16 cellular contexts compared by ENCODE assay signal in genomic region chr6:108799791-108800190, GRCh38.
"Had no signal": no experiment of that assay in that cellular context is flagged by ENCODE, and none has a peak within 500 bp of the region (broad histone marks: within the 10 kb centered on the region; RNA-seq: fewer than 3 reads in every experiment).

No MANE protein-coding gene starts in this region.

- H3K27ac ChIP-seq: breast epithelium, foreskin keratinocyte, right lobe of liver, upper lobe of right lung had no signal

- ATAC-seq: effector memory CD8-positive, alpha-beta T cell; foreskin keratinocyte; natural killer cell treated with Interleukin-12 subunit alpha and Interleukin-12 subunit beta and Interleukin-15 and Interleukin-18, amount 100 ng/mL, for 72 hours; right lobe of liver; upper lobe of right lung had no signal

- DNase-seq: activated B cell treated with CpG ODN at 0.5 μM for 24 hours; activated CD4-positive, alpha-beta T cell treated with anti-CD3 and anti-CD28 coated beads, Interleukin-2, amount 10 ng/mL, durations not matched to agents 24 days and 14 days; activated CD8-positive, alpha-beta memory T cell treated with anti-CD3 and anti-CD28 coated beads for 24 hours; activated naive CD4-positive, alpha-beta T cell; aorta; effector memory CD8-positive, alpha-beta T cell; foreskin keratinocyte; kidney glomerular epithelial cell; left ventricle myocardium superior; mesendoderm; right lobe of liver; upper lobe of right lung had no signal

- H3K27ac Mint-ChIP-seq: activated B cell treated with CpG ODN at 0.5 μM for 24 hours; activated CD4-positive, alpha-beta T cell treated with anti-CD3 and anti-CD28 coated beads, Interleukin-2, amount 10 ng/mL, durations not matched to agents 24 days and 14 days; dendritic cell treated with granulocyte-macrophage colony-stimulating factor and Interleukin-4, amounts not matched to agents 40 ng/mL and 50 ng/mL, for 4 days; natural killer cell treated with Interleukin-12 subunit alpha and Interleukin-12 subunit beta and Interleukin-15 and Interleukin-18, amount 100 ng/mL, for 72 hours; stimulated activated naive CD8-positive, alpha-beta T cell treated with anti-CD3 and anti-CD28 coated beads, Interleukin-15, Interleukin-2, amounts not matched to agents 100 ng/mL and 50 ng/mL, for 24 hours had no signal

- H3K9me3 Mint-ChIP-seq: activated B cell treated with CpG ODN at 0.5 μM for 24 hours; activated CD4-positive, alpha-beta T cell treated with anti-CD3 and anti-CD28 coated beads, Interleukin-2, amount 10 ng/mL, durations not matched to agents 24 days and 14 days; dendritic cell treated with granulocyte-macrophage colony-stimulating factor and Interleukin-4, amounts not matched to agents 40 ng/mL and 50 ng/mL, for 4 days; effector memory CD8-positive, alpha-beta T cell; natural killer cell treated with Interleukin-12 subunit alpha and Interleukin-12 subunit beta and Interleukin-15 and Interleukin-18, amount 100 ng/mL, for 72 hours; stimulated activated naive CD8-positive, alpha-beta T cell treated with anti-CD3 and anti-CD28 coated beads, Interleukin-15, Interleukin-2, amounts not matched to agents 100 ng/mL and 50 ng/mL, for 24 hours had no signal

- H3K36me3 ChIP-seq: breast epithelium, right lobe of liver, upper lobe of right lung had no signal

- H3K4me3 Mint-ChIP-seq: activated B cell treated with CpG ODN at 0.5 μM for 24 hours; activated CD4-positive, alpha-beta T cell treated with anti-CD3 and anti-CD28 coated beads, Interleukin-2, amount 10 ng/mL, durations not matched to agents 24 days and 14 days; dendritic cell treated with granulocyte-macrophage colony-stimulating factor and Interleukin-4, amounts not matched to agents 40 ng/mL and 50 ng/mL, for 4 days; stimulated activated naive CD8-positive, alpha-beta T cell treated with anti-CD3 and anti-CD28 coated beads, Interleukin-15, Interleukin-2, amounts not matched to agents 100 ng/mL and 50 ng/mL, for 24 hours had no signal

- H3K27me3 Mint-ChIP-seq: effector memory CD8-positive, alpha-beta T cell; natural killer cell treated with Interleukin-12 subunit alpha and Interleukin-12 subunit beta and Interleukin-15 and Interleukin-18, amount 100 ng/mL, for 72 hours; stimulated activated naive CD8-positive, alpha-beta T cell treated with anti-CD3 and anti-CD28 coated beads, Interleukin-15, Interleukin-2, amounts not matched to agents 100 ng/mL and 50 ng/mL, for 24 hours had no signal

- H3K4me3 ChIP-seq: breast epithelium, right lobe of liver, upper lobe of right lung had no signal

- H3K9me3 ChIP-seq: breast epithelium, right lobe of liver, upper lobe of right lung had no signal

- H3K36me3 Mint-ChIP-seq: natural killer cell treated with Interleukin-12 subunit alpha and Interleukin-12 subunit beta and Interleukin-15 and Interleukin-18, amount 100 ng/mL, for 72 hours had no signal

- H3K27me3 ChIP-seq: breast epithelium, right lobe of liver, upper lobe of right lung had no signal

- H3K4me1 ChIP-seq: breast epithelium had no signal
